ENCODE assay signal across 8 cellular contexts in genomic region chr1:35564037-35564883, GRCh38. TPM values are rescaled to one million over a fixed set of nuclear protein-coding genes. Genes with fewer than 3 reads are reported as not detected.
DNase-seq lines count a peak whose midpoint lies in the region; ATAC-seq, FAIRE-seq and TF ChIP-seq lines count a peak whose summit lies in the region.

No MANE protein-coding gene starts in this region.

- H3K4me1 ChIP-seq in SK-N-SH (ENCODE audit: control insufficient read depth in 1 of 2, insufficient read depth in 2 of 2, low read depth in 1 of 2, low read length in 1 of 2): peaks cover 3 to 5% of the 10 kb centered on the region in 2 experiments; a peak in 1 of 4 replicates

- POLR2A ChIA-PET in SK-N-SH (lab: Yijun Ruan, JAX): interaction anchor here (1.1 kb wide), 1 partner anchor 114 kb away, joined by 4 read pairs; no protein-coding TSS in a partner anchor

- H3F3A ChIP-seq in SK-N-SH (replicated peaks; ENCODE audit: insufficient read depth): no peaks in the 10 kb centered on the region

- DNase-seq in MG63 (peak; percentile 68), SK-N-SH (peak; percentile 87), glomerular endothelial cell (ENCODE audit: extremely low read depth, low read depth, low spot score) (peak; percentile 66), posterior cingulate gyrus (peak in 7 of 10 donors; percentile 73 to 94 (median 77)), urothelium cell line (ENCODE audit: low spot score) (peak; percentile 77)
- peak in 3 of 4 experiments; percentile 59 to 72 (median 62) for DNase-seq in activated naive CD4-positive, alpha-beta T cell (lab: John Stamatoyannopoulos, UW)

- H3K9ac ChIP-seq in SK-N-SH: no peak overlapping the region

- no peaks in the 10 kb centered on the region for H3K79me2 ChIP-seq in SK-N-SH (ENCODE audit: insufficient read depth)

- H3K4me3 ChIP-seq in MG63 (no peak overlapping the region), SK-N-SH (ENCODE audit: low read depth in 2 of 2, low read length in 1 of 2) (no peak overlapping the region; a peak in 1 of 4 replicates)

- CTCF ChIA-PET in SK-N-SH (lab: Yijun Ruan, JAX): interaction anchor here (0.6 to 11.7 kb wide), 47 partner anchors 9 to 787 kb away, joined by 3 to 347 read pairs (median 4); partner anchors contain the start of gene TFAP2E

- TF ChIP-seq EP300 in SK-N-SH (IDR thresholded peaks at IDR 0.05; ENCODE audit: borderline replicate concordance in 1 of 2, low read depth in 1 of 2, low read length in 1 of 2): no peak

- no peak for ATAC-seq in HG03521 (IDR thresholded peaks at IDR 0.05; ENCODE audit: unreplicated experiment)

- H3K9me2 ChIP-seq in SK-N-SH: no peaks in the 10 kb centered on the region

- WGBS in SK-N-SH (ENCODE audit: low lambda C conversion rate): 93% methylated on average over 5 of the region's 9 CpGs

- no peak overlapping the region for H2AFZ ChIP-seq in SK-N-SH (ENCODE audit: low read depth)

- peak; percentile 91 for TF ChIP-seq CTCF in GM12872 (IDR thresholded peaks at IDR 0.05; ENCODE audit: insufficient read depth, low read depth, low read length)
- TF ChIP-seq CTCF in SK-N-SH (IDR thresholded peaks at IDR 0.05): peak; percentile 82

- TF ChIP-seq RAD21 in SK-N-SH (IDR thresholded peaks at IDR 0.05; ENCODE audit: low read length): peak; percentile 72

- no peak overlapping the region for H3K4me2 ChIP-seq in SK-N-SH

- intact Hi-C loops in posterior cingulate gyrus (cut with DNase I): loop anchor here (1.0 kb wide), 1 partner anchor 113 kb away; no protein-coding TSS in a partner anchor

- H3K9me3 ChIP-seq in MG63 (no peaks in the 10 kb centered on the region), SK-N-SH (no peaks in the 10 kb centered on the region)

- FAIRE-seq in urothelium cell line (lab: Jason Lieb, UNC): peak; percentile 68

- H3K27me3 ChIP-seq in MG63 (no peaks in the 10 kb centered on the region), SK-N-SH (ENCODE audit: insufficient read depth) (no peaks in the 10 kb centered on the region)

- H3K27ac ChIP-seq in SK-N-SH (ENCODE audit: low read depth in 2 of 2, low read length in 1 of 2): no peak overlapping the region

- H4K20me1 ChIP-seq in SK-N-SH (ENCODE audit: insufficient read depth): no peaks in the 10 kb centered on the region

- peaks cover 50% of the 10 kb centered on the region for H3K36me3 ChIP-seq in MG63
- H3K36me3 ChIP-seq in SK-N-SH (replicated peaks in 1 of 2; ENCODE audit: control insufficient read depth in 1 of 2, insufficient read depth in 2 of 2, low read length in 1 of 2): peaks cover 0 to 50% of the 10 kb centered on the region in 2 experiments

TF ChIP-seq in SK-N-SH, 30 proteins besides CTCF, POLR2A, EP300 and RAD21:
- TF ChIP-seq ELF1 (IDR thresholded peaks at IDR 0.05) (no peak), SMC3 (IDR thresholded peaks at IDR 0.05; ENCODE audit: low read depth, low read length) (peak; percentile 69)
TF ChIP-seq in SK-N-SH: peak in this region for 1.

RNA-seq across cellular contexts. Expression of gene NCDN, which starts 6.7 kb away (rescaled TPM):
- total RNA-seq in MG63 (2014; rRNA removed; shearing (Covaris generic); ENCODE audit: low replicate concordance): 15.8 and 22.4 TPM in 2 replicates
- polyA plus RNA-seq in SK-N-SH (2012; rRNA removed): 34.6 and 38.3 TPM in 2 replicates
- polyA plus RNA-seq in SK-N-SH (2012; cell fraction: cytosol; rRNA removed): 18.1 and 26.1 TPM in 2 replicates
- 46.6 and 59.5 TPM in 2 replicates for polyA plus RNA-seq in SK-N-SH (2012; cell fraction: nucleus; rRNA removed)
- total RNA-seq in glomerular endothelial cell: 23.4 and 28.5 TPM in 2 replicates

RNA-seq across cellular contexts. Expression of gene KIAA0319L, which starts 7.1 kb away (rescaled TPM):
- total RNA-seq in MG63 (2014; rRNA removed; shearing (Covaris generic); ENCODE audit: low replicate concordance): 27.8 and 60.7 TPM in 2 replicates
- 51.9 and 63.2 TPM in 2 replicates for polyA plus RNA-seq in SK-N-SH (2012; rRNA removed)
- polyA plus RNA-seq in SK-N-SH (2012; cell fraction: cytosol; rRNA removed): 47.0 and 47.9 TPM in 2 replicates
- 92.9 and 108 TPM in 2 replicates for polyA plus RNA-seq in SK-N-SH (2012; cell fraction: nucleus; rRNA removed)
- 68.7 and 102 TPM in 2 replicates for total RNA-seq in glomerular endothelial cell

RNA-seq across cellular contexts. Expression of gene TFAP2E, which starts 8.9 kb away (rescaled TPM):
- total RNA-seq in MG63 (2014; rRNA removed; shearing (Covaris generic); ENCODE audit: low replicate concordance): 0.26 TPM in 1 of 2 replicates, not detected in the other
- 0.59 and 0.68 TPM in 2 replicates for polyA plus RNA-seq in SK-N-SH (2012; rRNA removed)
- polyA plus RNA-seq in SK-N-SH (2012; cell fraction: cytosol; rRNA removed): 0.27 and 0.30 TPM in 2 replicates
- 5.1 and 5.9 TPM in 2 replicates for polyA plus RNA-seq in SK-N-SH (2012; cell fraction: nucleus; rRNA removed)
- total RNA-seq in glomerular endothelial cell: 0.24 TPM in 1 of 2 replicates, not detected in the other
